ENCODE assay signal across 15 cellular contexts in genomic region chr12:120159509-120160237, GRCh38.
"Had no signal": no experiment of that assay in that cellular context is flagged by ENCODE, and none has a peak within 500 bp of the region (broad histone marks: within the 10 kb centered on the region; RNA-seq: fewer than 3 reads in every experiment).

No MANE protein-coding gene starts in this region.

- H3K9me3 Mint-ChIP-seq: activated naive CD4-positive, alpha-beta T cell treated with anti-CD3 and anti-CD28 coated beads for 36 hours; activated T-helper 2 cell treated with anti-CD3 and anti-CD28 coated beads, Interferon-gamma antibody, Interleukin-2, Interleukin-4, amounts not matched to agents 10 μg/mL and 5 μg/mL and 100 μg/mL, durations not matched to agents 14 hours and 24 hours and 36 hours; naive B cell; stimulated activated naive CD8-positive, alpha-beta T cell treated with anti-CD3 and anti-CD28 coated beads, Interleukin-15, Interleukin-2, amounts not matched to agents 100 ng/mL and 50 ng/mL, for 24 hours; WTC11 had no signal

- H3K9ac ChIP-seq: parathyroid adenoma had no signal

- H3K27me3 ChIP-seq: cardiac muscle cell, dorsolateral prefrontal cortex, suprapubic skin, upper lobe of right lung had no signal

- H3K4me2 ChIP-seq: smooth muscle cell had no signal

- H3K27me3 Mint-ChIP-seq: naive B cell; stimulated activated naive CD8-positive, alpha-beta T cell treated with anti-CD3 and anti-CD28 coated beads, Interleukin-15, Interleukin-2, amounts not matched to agents 100 ng/mL and 50 ng/mL, for 24 hours had no signal

- H3K27ac Mint-ChIP-seq: activated naive CD4-positive, alpha-beta T cell treated with anti-CD3 and anti-CD28 coated beads for 36 hours; activated T-helper 2 cell treated with anti-CD3 and anti-CD28 coated beads, Interferon-gamma antibody, Interleukin-2, Interleukin-4, amounts not matched to agents 10 μg/mL and 5 μg/mL and 100 μg/mL, durations not matched to agents 14 hours and 24 hours and 36 hours; stimulated activated naive CD8-positive, alpha-beta T cell treated with anti-CD3 and anti-CD28 coated beads, Interleukin-15, Interleukin-2, amounts not matched to agents 100 ng/mL and 50 ng/mL, for 24 hours; WTC11 had no signal

- H3K4me3 Mint-ChIP-seq: activated naive CD4-positive, alpha-beta T cell treated with anti-CD3 and anti-CD28 coated beads for 36 hours; naive B cell; stimulated activated naive CD8-positive, alpha-beta T cell treated with anti-CD3 and anti-CD28 coated beads, Interleukin-15, Interleukin-2, amounts not matched to agents 100 ng/mL and 50 ng/mL, for 24 hours; WTC11 had no signal

- H3K4me3 ChIP-seq: cardiac muscle cell, dorsolateral prefrontal cortex, lower lobe of right lung, smooth muscle cell, suprapubic skin, upper lobe of right lung had no signal

- H3K9me3 ChIP-seq: lower lobe of right lung, suprapubic skin, upper lobe of right lung had no signal

- H3K27ac ChIP-seq: cardiac muscle cell, dorsolateral prefrontal cortex, lower lobe of right lung, parathyroid adenoma, suprapubic skin, upper lobe of right lung had no signal

- ATAC-seq: lower lobe of right lung, upper lobe of right lung, WTC11 had no signal

- H3K4me1 ChIP-seq: lower lobe of right lung, parathyroid adenoma, suprapubic skin, upper lobe of right lung had no signal

- DNase-seq: activated CD4-positive, alpha-beta T cell treated with anti-CD3 and anti-CD28 coated beads for 4 hours; activated naive CD4-positive, alpha-beta T cell treated with anti-CD3 and anti-CD28 coated beads for 36 hours; activated T-cell treated with anti-CD3 and anti-CD28 coated beads for 4 hours; hippocampal formation; lower lobe of right lung; naive B cell; upper lobe of right lung had no signal

- H3K4me1 Mint-ChIP-seq: WTC11 had no signal
